ENCODE assay signal across 23 cellular contexts in genomic region chr1:38500891-38501290, GRCh38.
"Had no signal": no experiment of that assay in that cellular context is flagged by ENCODE, and none has a peak within 500 bp of the region (broad histone marks: within the 10 kb centered on the region; RNA-seq: fewer than 3 reads in every experiment).

No MANE protein-coding gene starts in this region.

- H3K4me3 Mint-ChIP-seq: activated naive CD4-positive, alpha-beta T cell treated with anti-CD3 and anti-CD28 coated beads for 36 hours; activated naive CD8-positive, alpha-beta T cell treated with anti-CD3 and anti-CD28 coated beads, Interleukin-2, amount 10 ng/mL, durations not matched to agents 7 days and 5 days; activated T-cell treated with anti-CD3 and anti-CD28 coated beads, Interleukin-2, amount 50 U/mL, for 72 hours; immature natural killer cell; naive thymus-derived CD4-positive, alpha-beta T cell; neural progenitor cell; stimulated activated naive B cell treated with anti-CD40 and anti-IgM and Interleukin-4, amounts not matched to agents 10 μg/mL and 1 μg/mL and 100 μg/mL, for 72 hours had no signal

- H2AFZ ChIP-seq: neural progenitor cell had no signal

- H3K27ac Mint-ChIP-seq: activated naive CD4-positive, alpha-beta T cell treated with anti-CD3 and anti-CD28 coated beads for 36 hours; activated naive CD8-positive, alpha-beta T cell treated with anti-CD3 and anti-CD28 coated beads, Interleukin-2, amount 10 ng/mL, durations not matched to agents 7 days and 5 days; activated T-cell treated with anti-CD3 and anti-CD28 coated beads, Interleukin-2, amount 50 U/mL, for 72 hours; immature natural killer cell; naive thymus-derived CD4-positive, alpha-beta T cell; neural progenitor cell; stimulated activated naive B cell treated with anti-CD40 and anti-IgM and Interleukin-4, amounts not matched to agents 10 μg/mL and 1 μg/mL and 100 μg/mL, for 72 hours had no signal

- H3K9ac ChIP-seq: neural progenitor cell had no signal

- H3K27ac ChIP-seq: coronary artery, esophagus squamous epithelium, heart right ventricle, left lung, neural progenitor cell, sigmoid colon, transverse colon had no signal

- H3K4me1 ChIP-seq: esophagus squamous epithelium, heart right ventricle, left lung, sigmoid colon, transverse colon had no signal

- DNase-seq: activated CD4-positive, alpha-beta T cell treated with anti-CD3 and anti-CD28 coated beads for 1 hour; activated CD4-positive, alpha-beta T cell treated with anti-CD3 and anti-CD28 coated beads, Interleukin-2, amount 50 U/mL, for 1 hour; activated effector memory CD4-positive, alpha-beta T cell treated with Interleukin-2 at 50 U/mL for 16 hours; activated naive CD8-positive, alpha-beta T cell treated with anti-CD3 and anti-CD28 coated beads, Interleukin-2, amount 10 ng/mL, durations not matched to agents 7 days and 5 days; activated T-cell treated with anti-CD3 and anti-CD28 coated beads, Interleukin-2, amount 50 U/mL, for 72 hours; amygdala; cerebellar nuclear complex; esophagus squamous epithelium; heart right ventricle; immature natural killer cell; kidney glomerular epithelial cell; left lung; naive thymus-derived CD4-positive, alpha-beta T cell; sigmoid colon; stimulated activated CD4-positive, alpha-beta T cell treated with anti-CD3 and anti-CD28 coated beads, Interleukin-2, amount 100 ng/mL, for 48 hours; stimulated activated CD8-positive, alpha-beta memory T cell treated with anti-CD3 and anti-CD28 coated beads, Interleukin-4, amount 100 ng/mL, for 48 hours; stimulated activated naive B cell treated with anti-CD40 and anti-IgM and Interleukin-4, amounts not matched to agents 10 μg/mL and 1 μg/mL and 100 μg/mL, for 72 hours; T-helper 1 cell; transverse colon had no signal

- H3K36me3 Mint-ChIP-seq: activated naive CD8-positive, alpha-beta T cell treated with anti-CD3 and anti-CD28 coated beads, Interleukin-2, amount 10 ng/mL, durations not matched to agents 7 days and 5 days; immature natural killer cell; naive thymus-derived CD4-positive, alpha-beta T cell; neural progenitor cell; stimulated activated naive B cell treated with anti-CD40 and anti-IgM and Interleukin-4, amounts not matched to agents 10 μg/mL and 1 μg/mL and 100 μg/mL, for 72 hours had no signal

- H3K36me3 ChIP-seq: esophagus squamous epithelium, heart right ventricle, left lung, neural progenitor cell, sigmoid colon, transverse colon had no signal

- H3K4me1 Mint-ChIP-seq: immature natural killer cell had no signal

- H3K4me3 ChIP-seq: coronary artery, esophagus squamous epithelium, heart right ventricle, left lung, lung, neural progenitor cell, sigmoid colon, transverse colon had no signal

- H3K4me2 ChIP-seq: neural progenitor cell had no signal

- H3K27me3 ChIP-seq: neural progenitor cell had no signal

- H3K9me3 Mint-ChIP-seq: activated naive CD4-positive, alpha-beta T cell treated with anti-CD3 and anti-CD28 coated beads for 36 hours; activated naive CD8-positive, alpha-beta T cell treated with anti-CD3 and anti-CD28 coated beads, Interleukin-2, amount 10 ng/mL, durations not matched to agents 7 days and 5 days; activated T-cell treated with anti-CD3 and anti-CD28 coated beads, Interleukin-2, amount 50 U/mL, for 72 hours; immature natural killer cell; naive thymus-derived CD4-positive, alpha-beta T cell; neural progenitor cell; stimulated activated naive B cell treated with anti-CD40 and anti-IgM and Interleukin-4, amounts not matched to agents 10 μg/mL and 1 μg/mL and 100 μg/mL, for 72 hours had no signal

- H3K9me3 ChIP-seq: esophagus squamous epithelium, heart right ventricle, left lung, sigmoid colon, transverse colon had no signal
